In the genomic region with DNA sequence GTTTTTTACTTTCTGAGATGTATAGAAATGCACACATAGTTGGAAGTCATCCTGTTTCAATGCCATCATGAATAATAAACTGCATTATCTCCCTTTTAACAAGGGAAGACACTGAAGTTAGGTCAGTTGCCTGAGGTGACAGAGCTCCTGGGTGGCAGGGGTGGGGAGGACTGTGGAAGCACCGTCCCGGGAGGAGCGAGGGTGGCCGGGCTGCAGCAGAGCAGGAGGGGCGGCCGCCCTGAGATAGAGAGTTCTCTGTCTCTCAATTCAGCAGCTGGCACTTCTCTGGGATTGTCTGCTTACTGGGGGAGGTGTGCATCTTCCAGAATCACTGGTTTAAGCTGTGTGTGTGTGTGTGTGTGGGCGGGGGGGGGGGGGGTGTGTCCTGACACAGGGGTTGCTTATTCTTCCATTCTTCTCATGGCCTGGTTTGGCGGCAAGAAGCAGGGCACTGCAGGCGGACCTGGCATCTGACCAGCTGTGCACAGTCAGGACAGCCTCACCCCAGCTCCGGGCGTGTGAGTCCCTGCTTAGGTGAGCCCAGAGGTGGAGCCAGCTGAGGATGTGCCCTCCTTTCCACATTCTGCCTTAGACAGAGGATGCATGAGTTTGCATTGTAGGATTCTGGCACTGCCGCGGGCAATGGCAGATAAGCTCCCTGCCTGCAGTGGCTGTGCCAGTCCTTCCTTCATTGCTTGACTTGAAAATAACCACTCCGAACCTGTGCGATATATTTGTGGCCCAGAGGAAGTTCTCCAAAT, we compare ENCODE assay signal across 1 cellular context.
TF ChIP-seq lines count a peak whose summit lies in the region.

No MANE protein-coding gene starts in this region.

TF ChIP-seq in HepG2, 621 proteins besides CTCF, POLR2A, EP300 and RAD21:
- no peak for TF ChIP-seq CEBPB (IDR thresholded peaks at IDR 0.05; ENCODE audit: borderline replicate concordance, low read depth, low read length)
- no peak for TF ChIP-seq NBN (conservative IDR thresholded peaks at IDR 0.05)
- TF ChIP-seq, protein P1, sequence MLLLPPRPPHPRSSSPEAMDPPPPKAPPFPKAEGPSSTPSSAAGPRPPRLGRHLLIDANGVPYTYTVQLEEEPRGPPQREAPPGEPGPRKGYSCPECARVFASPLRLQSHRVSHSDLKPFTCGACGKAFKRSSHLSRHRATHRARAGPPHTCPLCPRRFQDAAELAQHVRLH (CRISPR knock-in tag; IDR thresholded peaks at IDR 0.05; ENCODE audit: borderline replicate concordance, low read depth), result no peak
- no peak for TF ChIP-seq ZBTB33 (CRISPR knock-in tag; IDR thresholded peaks at IDR 0.05)
